19 cellular contexts compared by ENCODE assay signal in genomic region chr14:105368032-105368417, GRCh38. TPM values are rescaled to one million over a fixed set of nuclear protein-coding genes. Genes with fewer than 3 reads are reported as not detected.
DNase-seq lines count a peak whose midpoint lies in the region; ATAC-seq and TF ChIP-seq lines count a peak whose summit lies in the region.
"Had no signal": no experiment of that assay in that cellular context is flagged by ENCODE, and none has a peak within 500 bp of the region (broad histone marks: within the 10 kb centered on the region; RNA-seq: fewer than 3 reads in every experiment).

No MANE protein-coding gene starts in this region.

- peaks cover 3% of the 10 kb centered on the region for H3K9me1 ChIP-seq in IMR-90 (ENCODE audit: insufficient read depth, low read length)

- H3K27me3 Mint-ChIP-seq in natural killer cell (ENCODE audit: low read depth in 2 of 2) (no peaks in the 10 kb centered on the region), MCF 10A (ENCODE audit: insufficient read depth, unreplicated experiment) (no peaks in the 10 kb centered on the region)
- H3K27me3 Mint-ChIP-seq: CD4-positive, alpha-beta T cell had no signal

- H4K8ac ChIP-seq in IMR-90 (ENCODE audit: low read depth in 2 of 2, low read length in 2 of 2) (no peak overlapping the region), neuronal stem cell (ENCODE audit: low read depth, low read length) (no peak overlapping the region)

- no peak overlapping the region for H3K4me2 ChIP-seq in IMR-90 (ENCODE audit: low read depth, low read length)
- H3K4me2 ChIP-seq in neuronal stem cell (ENCODE audit: insufficient read depth, low read length, poor library complexity, severe bottlenecking): no peak overlapping the region
- H3K4me2 ChIP-seq: BLaER1 treated with 17β-estradiol and CSF1 and Interleukin-3, amounts not matched to agents 10 nM and 100 nM had no signal

- H2BK120ac ChIP-seq in IMR-90 (ENCODE audit: low read depth, low read length) (no peak overlapping the region), neuronal stem cell (ENCODE audit: low read depth, low read length) (no peak overlapping the region)

- POLR2A ChIA-PET in IMR-90 (lab: Charles Lee; ENCODE audit: unreplicated experiment) (no interaction called here), MCF 10A (lab: Yijun Ruan, JAX) (no interaction called here)

- H4K20me1 ChIP-seq in IMR-90 (ENCODE audit: insufficient read depth, low read length): peaks cover 7% of the 10 kb centered on the region

- H3K9ac ChIP-seq in IMR-90 (ENCODE audit: low read depth, low read length): no peak overlapping the region
- H3K9ac ChIP-seq in neuronal stem cell (ENCODE audit: low read depth, low read length, poor library complexity): peak overlapping the region; percentile 21
- H3K9ac ChIP-seq: BLaER1 treated with 17β-estradiol and CSF1 and Interleukin-3, amounts not matched to agents 10 nM and 100 nM had no signal

- intact Hi-C loops in left cardiac atrium (cut with DNase I): no loop called here
- intact Hi-C loops in left ventricle myocardium superior (cut with micrococcal nuclease): no loop called here
- intact Hi-C loops in IMR-90 (cut with micrococcal nuclease): no loop called here
- intact Hi-C loops in natural killer cell (cut with micrococcal nuclease): no loop called here
- intact Hi-C loops in MCF 10A (cut with micrococcal nuclease): no loop called here

- H3K23ac ChIP-seq in IMR-90 (ENCODE audit: low read depth, low read length) (no peak overlapping the region), neuronal stem cell (ENCODE audit: low read depth, low read length, poor library complexity) (no peak overlapping the region)

- H3K27ac Mint-ChIP-seq in natural killer cell (no peak overlapping the region), MCF 10A (ENCODE audit: low read depth, unreplicated experiment) (no peak overlapping the region)
- H3K27ac Mint-ChIP-seq: CD4-positive, alpha-beta T cell; CD8-positive, alpha-beta T cell had no signal

- H2AK5ac ChIP-seq in IMR-90 (ENCODE audit: low read depth, low read length) (no peak overlapping the region), neuronal stem cell (ENCODE audit: low read depth, low read length) (no peak overlapping the region)

- no peak for TF ChIP-seq CTCF in IMR-90 (conservative IDR thresholded peaks at IDR 0.05; ENCODE audit: low read depth, low read length)
- no peak for TF ChIP-seq CTCF in natural killer cell (IDR thresholded peaks at IDR 0.05)
- TF ChIP-seq CTCF in MCF 10A (IDR thresholded peaks at IDR 0.05; ENCODE audit: unreplicated experiment): no peak

- H3K18ac ChIP-seq in IMR-90 (ENCODE audit: low read depth, low read length): no peak overlapping the region
- H3K18ac ChIP-seq in neuronal stem cell (ENCODE audit: low read length): no peak overlapping the region

- H2BK20ac ChIP-seq in IMR-90 (ENCODE audit: low read depth, low read length): no peak overlapping the region

- no peak overlapping the region for H3K56ac ChIP-seq in IMR-90 (ENCODE audit: extremely low read depth, insufficient read depth, low read length)

- H3K36me3 ChIP-seq in IMR-90 (ENCODE audit: control insufficient read depth, insufficient read depth, low read length) (peaks cover 18% of the 10 kb centered on the region; the same call in 1 of the 2 replicates), neuronal stem cell (replicated peaks in 1 of 2; ENCODE audit: control insufficient read depth in 2 of 2, insufficient read depth in 2 of 2, low read length in 2 of 2) (peaks cover 0 to 40% of the 10 kb centered on the region in 2 donors)
- H3K36me3 ChIP-seq: BE2C had no signal

- no peak overlapping the region for H2BK12ac ChIP-seq in neuronal stem cell (ENCODE audit: low read length)

- no peak overlapping the region for H3K4me3 ChIP-seq in IMR-90 (ENCODE audit: insufficient read depth, low read depth, low read length)
- no peak overlapping the region for H3K4me3 ChIP-seq in neuronal stem cell (ENCODE audit: low read length in 2 of 2)
- H3K4me3 ChIP-seq: BLaER1 treated with 17β-estradiol and CSF1 and Interleukin-3, amounts not matched to agents 10 nM and 100 nM had no signal

- TF ChIP-seq POLR2A in IMR-90 (IDR thresholded peaks at IDR 0.05; ENCODE audit: low read depth, low read length): no peak

- CTCF ChIA-PET in IMR-90 (lab: Yijun Ruan, JAX): no interaction called here
- CTCF ChIA-PET in MCF 10A (lab: Yijun Ruan, JAX): interaction anchor here (0.6 to 0.9 kb wide), 2 partner anchors 60 to 125 kb away, joined by 3 to 4 read pairs; no protein-coding TSS in a partner anchor

- dilution Hi-C loops in IMR-90 (cut with HindIII; ENCODE audit: low sequenced_read_pairs, unreplicated experiment): no loop called here

- no peak overlapping the region for H2BK5ac ChIP-seq in IMR-90 (ENCODE audit: low read depth, low read length, poor library complexity, severe bottlenecking)
- H2BK5ac ChIP-seq in neuronal stem cell (ENCODE audit: low read length): no peak overlapping the region

- H4K91ac ChIP-seq in IMR-90 (ENCODE audit: insufficient read depth, low read depth, low read length) (no peak overlapping the region), neuronal stem cell (ENCODE audit: low read depth, low read length, poor library complexity) (no peak overlapping the region)

- no peak overlapping the region for H3K14ac ChIP-seq in IMR-90 (replicated peaks; ENCODE audit: low read depth, low read length)
- H3K14ac ChIP-seq in neuronal stem cell (ENCODE audit: low read length): peak overlapping the region; percentile 38

- no peak overlapping the region for H3K4me3 Mint-ChIP-seq in natural killer cell
- no peak overlapping the region for H3K4me3 Mint-ChIP-seq in MCF 10A (ENCODE audit: unreplicated experiment)
- H3K4me3 Mint-ChIP-seq: CD4-positive, alpha-beta T cell; CD8-positive, alpha-beta T cell had no signal

- DNase-seq in left cardiac atrium (peak; percentile 13), left ventricle myocardium superior (no peak), IMR-90 (no peak), neuronal stem cell (ENCODE audit: low spot score) (no peak), natural killer cell (no peak), MCF 10A (ENCODE audit: unreplicated experiment) (no peak)
- DNase-seq: 8988T; ACHN; BE2C; Caco-2; Calu3; CD4-positive, alpha-beta T cell; CD8-positive, alpha-beta T cell; DMS79 treated with DMSO at 0.1 percent for 48 hours; GF-D8 had no signal

- ATAC-seq in left cardiac atrium: no peak
- ATAC-seq in left ventricle myocardium superior: no peak
- ATAC-seq in IMR-90 (ENCODE audit: low read depth): no peak
- no peak for ATAC-seq in natural killer cell
- ATAC-seq in GM21515 (IDR thresholded peaks at IDR 0.05; ENCODE audit: unreplicated experiment): no peak
- ATAC-seq: CD8-positive, alpha-beta T cell had no signal

- no peak overlapping the region for H4K5ac ChIP-seq in IMR-90 (ENCODE audit: low read depth, low read length)

- peaks cover 2% of the 10 kb centered on the region; the same call in 1 of the 2 replicates for H3K4me1 ChIP-seq in IMR-90 (ENCODE audit: control insufficient read depth, insufficient read depth, low read length)
- H3K4me1 ChIP-seq in neuronal stem cell (ENCODE audit: control insufficient read depth in 2 of 2, insufficient read depth in 1 of 2, low read depth in 1 of 2, low read length in 2 of 2): no peaks in the 10 kb centered on the region
- H3K4me1 ChIP-seq: Caco-2 had no signal

- H2BK15ac ChIP-seq in IMR-90 (ENCODE audit: low read depth, low read length): no peak overlapping the region
- no peak overlapping the region for H2BK15ac ChIP-seq in neuronal stem cell (ENCODE audit: low read length)

- peak overlapping the region; percentile 70 for H2AK9ac ChIP-seq in IMR-90 (replicated peaks; ENCODE audit: low read depth, low read length, poor library complexity)

- H3K27me3 ChIP-seq in IMR-90 (ENCODE audit: control insufficient read depth, insufficient read depth, low read length) (no peaks in the 10 kb centered on the region), neuronal stem cell (ENCODE audit: control insufficient read depth in 3 of 3, insufficient read depth in 3 of 3, low read depth in 1 of 3, low read length in 3 of 3) (no peaks in the 10 kb centered on the region)
- H3K27me3 ChIP-seq: BE2C had no signal

- H3K36me3 Mint-ChIP-seq in natural killer cell: no peaks in the 10 kb centered on the region
- H3K36me3 Mint-ChIP-seq in MCF 10A (ENCODE audit: insufficient read depth, unreplicated experiment): peaks cover 6% of the 10 kb centered on the region

- H3K9me3 Mint-ChIP-seq in natural killer cell: no peaks in the 10 kb centered on the region
- no peaks in the 10 kb centered on the region for H3K9me3 Mint-ChIP-seq in MCF 10A (ENCODE audit: unreplicated experiment)
- H3K9me3 Mint-ChIP-seq: CD4-positive, alpha-beta T cell; CD8-positive, alpha-beta T cell had no signal

- no TSS peak for BruUV-seq in IMR-90 (replicated peaks; lab: Mats Ljungman, UMichigan)
- BruUV-seq in MCF 10A (replicated peaks; lab: Mats Ljungman, UMichigan): no TSS peak

- no peak overlapping the region for H3K4ac ChIP-seq in IMR-90 (ENCODE audit: low read depth, low read length)
- H3K4ac ChIP-seq in neuronal stem cell (ENCODE audit: low read length): no peak overlapping the region

- in situ Hi-C loops in IMR-90 (cut with MboI; ENCODE audit: low sequenced_read_pairs): no loop called here

- no peaks in the 10 kb centered on the region for H3K9me3 ChIP-seq in IMR-90 (ENCODE audit: control insufficient read depth, insufficient read depth, low read length)
- H3K9me3 ChIP-seq in neuronal stem cell (replicated peaks in 1 of 2; ENCODE audit: control insufficient read depth in 2 of 2, insufficient read depth in 1 of 2, low read depth in 1 of 2, low read length in 2 of 2): peaks cover 0 to under 1% of the 10 kb centered on the region in 2 donors
- H3K9me3 ChIP-seq: BE2C; BLaER1 treated with 17β-estradiol and CSF1 and Interleukin-3, amounts not matched to agents 10 nM and 100 nM; Caco-2 had no signal

- H2AFZ ChIP-seq in IMR-90 (replicated peaks; ENCODE audit: low read length, poor library complexity) (no peak overlapping the region), neuronal stem cell (ENCODE audit: low read length) (no peak overlapping the region)

- no peak overlapping the region for H3K27ac ChIP-seq in IMR-90 (ENCODE audit: insufficient read depth, low read length)
- no peak overlapping the region for H3K27ac ChIP-seq in neuronal stem cell (replicated peaks; ENCODE audit: low read length)
- peak overlapping the region; percentile 36 for H3K27ac ChIP-seq in temporal lobe (ENCODE audit: low read depth, low read length)
- H3K27ac ChIP-seq: BLaER1 treated with 17β-estradiol and CSF1 and Interleukin-3, amounts not matched to agents 10 nM and 100 nM; C4-2B had no signal

- no peaks in the 10 kb centered on the region; a peak in 1 of 4 replicates for H3K79me1 ChIP-seq in IMR-90 (ENCODE audit: low read depth in 1 of 2, low read length in 2 of 2)
- H3K79me1 ChIP-seq in neuronal stem cell (ENCODE audit: low read depth, low read length): no peaks in the 10 kb centered on the region

- peaks cover 12 to 15% of the 10 kb centered on the region in 2 donors for H3K4me1 Mint-ChIP-seq in natural killer cell
- H3K4me1 Mint-ChIP-seq in MCF 10A (ENCODE audit: insufficient read depth, unreplicated experiment): no peaks in the 10 kb centered on the region

- TF ChIP-seq RAD21 in IMR-90 (IDR thresholded peaks at IDR 0.05; ENCODE audit: low read length): no peak

- 97% methylated on average over 11 of the region's 20 CpGs; no CpG with 5 or more reads in 1 of the 2 experiments for WGBS in IMR-90 (ENCODE audit: extremely low coverage in 2 of 2, insufficient read length in 1 of 2), 2 experiments
- WGBS in neuronal stem cell (ENCODE audit: extremely low coverage in 2 of 2, insufficient read length in 2 of 2, insufficient replicate concordance in 1 of 2), 2 donors: no CpG with 5 or more reads among the region's 20 CpGs

RNA-seq across cellular contexts. Expression of gene TEX22, which starts 30.3 kb away (rescaled TPM):
- total RNA-seq in left cardiac atrium: 1 to 10 TPM in 1 of 2 donors, under 1 TPM in 1; 0.77 to 1.6 TPM
- 1.6 TPM for total RNA-seq in left ventricle myocardium superior
- total RNA-seq in IMR-90 (2012; rRNA removed): under 0.01 and 0.18 TPM in 2 replicates
- 0.10 and 0.11 TPM in 2 replicates for polyA plus RNA-seq in IMR-90 (2012; rRNA removed)
- polyA plus RNA-seq in IMR-90 (2012; cell fraction: cytosol; rRNA removed): 0.03 and 0.12 TPM in 2 replicates
- 1.5 and 1.6 TPM in 2 replicates for polyA plus RNA-seq in IMR-90 (2012; cell fraction: nucleus; rRNA removed; ENCODE audit: low replicate concordance)
- 0.21 TPM for polyA plus RNA-seq in neuronal stem cell (2013, experiment 1 of 2)
- 0.21 TPM for polyA plus RNA-seq in neuronal stem cell (2013, experiment 2 of 2)
- 0.25 TPM for total RNA-seq in temporal lobe
- total RNA-seq in natural killer cell: 1 to 10 TPM in 2 of 3 donors, under 1 TPM in 1; 0.23 to 1.9 (median 1.8) TPM
- 4.1 and 6.2 TPM in 2 replicates for total RNA-seq in MCF 10A (2022)

RNA-seq across cellular contexts. Expression of gene MTA1, which starts 51.6 kb away (rescaled TPM):
- total RNA-seq in left cardiac atrium: 100 to 1,000 TPM in 1 of 2 donors, 10 to 100 TPM in 1; 99.5 to 115 TPM
- total RNA-seq in left ventricle myocardium superior: 201 TPM
- total RNA-seq in IMR-90 (2012; rRNA removed): 19.4 and 21.5 TPM in 2 replicates
- polyA plus RNA-seq in IMR-90 (2012; rRNA removed): 61.6 and 74.5 TPM in 2 replicates
- 55.0 and 55.6 TPM in 2 replicates for polyA plus RNA-seq in IMR-90 (2012; cell fraction: cytosol; rRNA removed)
- polyA plus RNA-seq in IMR-90 (2012; cell fraction: nucleus; rRNA removed; ENCODE audit: low replicate concordance): 408 and 869 TPM in 2 replicates
- polyA plus RNA-seq in neuronal stem cell (2013, experiment 1 of 2): 199 TPM
- 194 TPM for polyA plus RNA-seq in neuronal stem cell (2013, experiment 2 of 2)
- 48.9 TPM for total RNA-seq in temporal lobe
- total RNA-seq in natural killer cell: 100 to 1,000 TPM; 104 to 125 (median 112) TPM
- total RNA-seq in MCF 10A (2022): 154 and 166 TPM in 2 replicates

RNA-seq across cellular contexts. Expression of gene PACS2, which starts 53.5 kb away (rescaled TPM):
- total RNA-seq in left cardiac atrium (10 to 100 TPM; 53.4 to 55.8 TPM), left ventricle myocardium superior (76.2 TPM), IMR-90 (2012; rRNA removed) (15.3 and 15.6 TPM in 2 replicates), temporal lobe (67.9 TPM), natural killer cell (10 to 100 TPM; 58.4 to 76.5 (median 69.2) TPM), MCF 10A (2022) (49.7 and 57.7 TPM in 2 replicates)
- polyA plus RNA-seq in IMR-90 (2012; rRNA removed): 32.2 and 35.1 TPM in 2 replicates
- polyA plus RNA-seq in IMR-90 (2012; cell fraction: cytosol; rRNA removed): 21.8 and 38.1 TPM in 2 replicates
- polyA plus RNA-seq in IMR-90 (2012; cell fraction: nucleus; rRNA removed; ENCODE audit: low replicate concordance): 145 and 229 TPM in 2 replicates
- 33.5 TPM for polyA plus RNA-seq in neuronal stem cell (2013, experiment 1 of 2)
- polyA plus RNA-seq in neuronal stem cell (2013, experiment 2 of 2): 32.3 TPM
